Comparison of ENCODE assay signal across 1 cellular context in the genomic region with DNA sequence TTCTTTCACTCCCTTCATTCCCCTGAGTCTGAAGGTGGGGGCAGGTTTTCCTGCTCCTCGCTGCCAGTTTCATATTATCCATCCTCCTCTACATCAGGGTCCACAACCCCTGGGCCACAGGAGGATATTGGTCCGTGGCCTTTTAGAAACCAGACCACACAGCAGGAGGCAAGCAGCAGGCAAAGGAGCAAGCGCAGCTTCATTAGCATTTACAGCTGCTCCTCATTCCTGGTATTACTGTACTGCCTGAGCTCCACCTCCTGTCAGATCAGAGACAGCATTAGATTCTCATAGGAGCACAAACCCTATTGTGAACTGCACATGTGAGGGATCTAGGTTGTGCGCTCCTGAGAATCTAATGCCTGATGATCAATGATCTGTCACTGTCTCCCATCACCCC.
TF ChIP-seq lines count a peak whose summit lies in the region.

No MANE protein-coding gene starts in this region.

TF ChIP-seq in SK-N-SH treated with all-trans-retinoic acid at 6 μM for 48 hours, 23 proteins besides CTCF, POLR2A, EP300 and RAD21 (continued from another document):
- TF ChIP-seq, protein P1, sequence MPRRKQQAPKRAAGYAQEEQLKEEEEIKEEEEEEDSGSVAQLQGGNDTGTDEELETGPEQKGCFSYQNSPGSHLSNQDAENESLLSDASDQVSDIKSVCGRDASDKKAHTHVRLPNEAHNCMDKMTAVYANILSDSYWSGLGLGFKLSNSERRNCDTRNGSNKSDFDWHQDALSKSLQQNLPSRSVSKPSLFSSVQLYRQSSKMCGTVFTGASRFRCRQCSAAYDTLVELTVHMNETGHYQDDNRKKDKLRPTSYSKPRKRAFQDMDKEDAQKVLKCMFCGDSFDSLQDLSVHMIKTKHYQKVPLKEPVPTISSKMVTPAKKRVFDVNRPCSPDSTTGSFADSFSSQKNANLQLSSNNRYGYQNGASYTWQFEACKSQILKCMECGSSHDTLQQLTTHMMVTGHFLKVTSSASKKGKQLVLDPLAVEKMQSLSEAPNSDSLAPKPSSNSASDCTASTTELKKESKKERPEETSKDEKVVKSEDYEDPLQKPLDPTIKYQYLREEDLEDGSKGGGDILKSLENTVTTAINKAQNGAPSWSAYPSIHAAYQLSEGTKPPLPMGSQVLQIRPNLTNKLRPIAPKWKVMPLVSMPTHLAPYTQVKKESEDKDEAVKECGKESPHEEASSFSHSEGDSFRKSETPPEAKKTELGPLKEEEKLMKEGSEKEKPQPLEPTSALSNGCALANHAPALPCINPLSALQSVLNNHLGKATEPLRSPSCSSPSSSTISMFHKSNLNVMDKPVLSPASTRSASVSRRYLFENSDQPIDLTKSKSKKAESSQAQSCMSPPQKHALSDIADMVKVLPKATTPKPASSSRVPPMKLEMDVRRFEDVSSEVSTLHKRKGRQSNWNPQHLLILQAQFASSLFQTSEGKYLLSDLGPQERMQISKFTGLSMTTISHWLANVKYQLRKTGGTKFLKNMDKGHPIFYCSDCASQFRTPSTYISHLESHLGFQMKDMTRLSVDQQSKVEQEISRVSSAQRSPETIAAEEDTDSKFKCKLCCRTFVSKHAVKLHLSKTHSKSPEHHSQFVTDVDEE (CRISPR knock-in tag; IDR thresholded peaks at IDR 0.05): no peak
- TF ChIP-seq ARNTL (CRISPR knock-in tag; IDR thresholded peaks at IDR 0.05; ENCODE audit: borderline replicate concordance, low read depth): no peak
- TF ChIP-seq, protein P2, sequence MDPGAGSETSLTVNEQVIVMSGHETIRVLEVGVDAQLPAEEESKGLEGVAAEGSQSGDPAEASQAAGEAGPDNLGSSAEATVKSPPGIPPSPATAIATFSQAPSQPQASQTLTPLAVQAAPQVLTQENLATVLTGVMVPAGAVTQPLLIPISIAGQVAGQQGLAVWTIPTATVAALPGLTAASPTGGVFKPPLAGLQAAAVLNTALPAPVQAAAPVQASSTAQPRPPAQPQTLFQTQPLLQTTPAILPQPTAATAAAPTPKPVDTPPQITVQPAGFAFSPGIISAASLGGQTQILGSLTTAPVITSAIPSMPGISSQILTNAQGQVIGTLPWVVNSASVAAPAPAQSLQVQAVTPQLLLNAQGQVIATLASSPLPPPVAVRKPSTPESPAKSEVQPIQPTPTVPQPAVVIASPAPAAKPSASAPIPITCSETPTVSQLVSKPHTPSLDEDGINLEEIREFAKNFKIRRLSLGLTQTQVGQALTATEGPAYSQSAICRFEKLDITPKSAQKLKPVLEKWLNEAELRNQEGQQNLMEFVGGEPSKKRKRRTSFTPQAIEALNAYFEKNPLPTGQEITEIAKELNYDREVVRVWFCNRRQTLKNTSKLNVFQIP (CRISPR knock-in tag; IDR thresholded peaks at IDR 0.05; ENCODE audit: borderline replicate concordance, low read depth): no peak
